ENCODE assay signal across 13 cellular contexts in genomic region chrX:123990602-123991001, GRCh38.
DNase-seq lines count a peak whose midpoint lies in the region; ATAC-seq and TF ChIP-seq lines count a peak whose summit lies in the region.
"Had no signal": no experiment of that assay in that cellular context is flagged by ENCODE, and none has a peak within 500 bp of the region (broad histone marks: within the 10 kb centered on the region; RNA-seq: fewer than 3 reads in every experiment).

No MANE protein-coding gene starts in this region.

- no peak overlapping the region for H3K4me3 Mint-ChIP-seq in activated T-cell treated with anti-CD3 and anti-CD28 coated beads, Interleukin-2, amount 50 U/mL, for 24 hours
- H3K4me3 Mint-ChIP-seq: T-helper 2 cell treated with Interferon-gamma antibody and Interleukin-4, amounts not matched to agents 5 μg/mL and 100 μg/mL, for 36 hours had no signal

- peaks cover 66% of the 10 kb centered on the region for H3K4me1 Mint-ChIP-seq in activated T-cell treated with anti-CD3 and anti-CD28 coated beads, Interleukin-2, amount 50 U/mL, for 24 hours (ENCODE audit: low read depth)

- no peaks in the 10 kb centered on the region for H3K27me3 Mint-ChIP-seq in activated T-cell treated with anti-CD3 and anti-CD28 coated beads, Interleukin-2, amount 50 U/mL, for 24 hours

- ATAC-seq in HG02852 (IDR thresholded peaks at IDR 0.05; ENCODE audit: unreplicated experiment): peak; percentile 29

- DNase-seq in activated T-cell treated with anti-CD3 and anti-CD28 coated beads, Interleukin-2, amount 50 U/mL, for 24 hours: no peak
- no peak for DNase-seq in activated T-cell treated with anti-CD3 and anti-CD28 coated beads for 4 hours
- peak; percentile 13 for DNase-seq in astrocyte of the hippocampus (ENCODE audit: low read depth, low spot score)
- peak; percentile 0 for DNase-seq in putamen (ENCODE audit: low spot score)
- DNase-seq in central memory CD4-positive, alpha-beta T cell: no peak
- no peak for DNase-seq in GM10266 (ENCODE audit: extremely low spot score)
- no peak for DNase-seq in stimulated activated CD4-positive, alpha-beta T cell treated with anti-CD3 and anti-CD28 coated beads, Interleukin-1b, Interleukin-23, amount 100 ng/mL, for 48 hours
- DNase-seq: ACHN; activated CD4-positive, alpha-beta T cell treated with anti-CD3 and anti-CD28 coated beads, Interleukin-2, amount 50 U/mL, for 1 hour; activated effector memory CD4-positive, alpha-beta T cell treated with anti-CD3 and anti-CD28 coated beads, Interleukin-2, amount 50 U/mL, for 16 hours; effector CD4-positive, alpha-beta T cell had no signal

- H3K36me3 Mint-ChIP-seq in activated T-cell treated with anti-CD3 and anti-CD28 coated beads, Interleukin-2, amount 50 U/mL, for 24 hours (ENCODE audit: low read depth): peaks cover 16% of the 10 kb centered on the region

- no peak for TF ChIP-seq CTCF in GM10266 (IDR thresholded peaks at IDR 0.05; ENCODE audit: control insufficient read depth, insufficient read depth, low read depth, missing control alignments)

- no peaks in the 10 kb centered on the region for H3K9me3 Mint-ChIP-seq in activated T-cell treated with anti-CD3 and anti-CD28 coated beads, Interleukin-2, amount 50 U/mL, for 24 hours
- H3K9me3 Mint-ChIP-seq: T-helper 2 cell treated with Interferon-gamma antibody and Interleukin-4, amounts not matched to agents 5 μg/mL and 100 μg/mL, for 36 hours had no signal

- H3K27ac Mint-ChIP-seq in activated T-cell treated with anti-CD3 and anti-CD28 coated beads, Interleukin-2, amount 50 U/mL, for 24 hours: peak overlapping the region; percentile 77
- H3K27ac Mint-ChIP-seq: T-helper 2 cell treated with Interferon-gamma antibody and Interleukin-4, amounts not matched to agents 5 μg/mL and 100 μg/mL, for 36 hours had no signal

Comparison
In these comparisons a context has a peak if more than half of its experiments do, and no peak if none do; other contexts are left out.
1. DNase-seq: peak in astrocyte of the hippocampus (single experiment) and putamen (single experiment); none in activated T-cell treated with anti-CD3 and anti-CD28 coated beads, Interleukin-2, amount 50 U/mL, for 24 hours (single experiment), activated T-cell treated with anti-CD3 and anti-CD28 coated beads for 4 hours (single experiment), central memory CD4-positive, alpha-beta T cell (single experiment), GM10266 (single experiment) and stimulated activated CD4-positive, alpha-beta T cell treated with anti-CD3 and anti-CD28 coated beads, Interleukin-1b, Interleukin-23, amount 100 ng/mL, for 48 hours (single experiment).